In the genomic region with DNA sequence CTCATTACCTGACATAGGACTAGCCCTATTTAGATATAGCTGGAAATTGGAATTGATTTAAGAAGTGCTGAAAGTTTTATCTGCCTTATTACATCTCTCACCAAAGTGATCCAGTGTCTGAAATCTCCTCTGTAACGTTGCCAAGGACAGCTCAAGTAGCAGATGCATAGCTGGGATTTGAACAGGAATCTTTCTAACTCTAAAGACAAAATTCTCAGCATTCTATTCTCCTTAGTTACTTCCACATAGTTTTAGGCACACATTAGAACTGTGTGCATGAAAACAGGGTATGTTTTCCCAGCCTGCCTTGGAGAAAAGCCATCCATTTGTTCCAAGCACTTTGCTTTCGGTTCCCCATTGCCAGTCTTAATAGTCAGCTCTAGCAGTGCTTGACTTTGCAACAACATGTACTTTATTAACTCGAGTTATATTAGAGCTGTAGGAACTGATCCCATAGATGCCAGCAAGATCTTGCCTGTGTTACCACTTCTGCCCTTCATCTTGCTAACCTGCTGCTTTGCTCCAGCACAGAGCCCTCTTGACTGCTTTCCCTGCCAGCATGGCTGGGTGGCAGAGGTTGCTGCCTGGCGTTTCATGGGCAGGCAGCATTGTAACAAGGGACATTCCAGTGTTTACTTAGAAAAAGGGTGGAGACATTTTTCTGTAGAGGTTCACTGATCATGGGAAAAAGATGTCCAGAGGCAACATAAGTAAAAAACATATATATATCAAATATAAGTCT, we compare ENCODE assay signal across 11 cellular contexts. TPM values are rescaled to one million over a fixed set of nuclear protein-coding genes. Genes with fewer than 3 reads are reported as not detected.
A peak's percentile ranks its signal among the peaks of the same experiment; 100 is the strongest.
DNase-seq lines count a peak whose midpoint lies in the region; ATAC-seq and TF ChIP-seq lines count a peak whose summit lies in the region.
"Had no signal": no experiment of that assay in that cellular context is flagged by ENCODE, and none has a peak within 500 bp of the region (broad histone marks: within the 10 kb centered on the region; RNA-seq: fewer than 3 reads in every experiment).

No MANE protein-coding gene starts in this region.

- H3K4me3 ChIP-seq in fibroblast of the aortic adventitia (ENCODE audit: low read depth, low read length) = no peak overlapping the region
- no peak overlapping the region for H3K4me3 ChIP-seq in CD8-positive, alpha-beta memory T cell (ENCODE audit: low read length)

- H3K36me3 ChIP-seq in CD8-positive, alpha-beta memory T cell (ENCODE audit: insufficient read depth, low read length) = no peaks in the 10 kb centered on the region

- no peak overlapping the region for H3K4me3 Mint-ChIP-seq in CD8-positive, alpha-beta memory T cell
- H3K4me3 Mint-ChIP-seq: activated naive CD4-positive, alpha-beta T cell treated with anti-CD3 and anti-CD28 coated beads, Interleukin-2, amount 10 ng/mL, durations not matched to agents 7 days and 5 days; H9 had no signal

- CTCF ChIA-PET in CD8-positive, alpha-beta memory T cell (lab: Charles Lee) = no interaction called here

- no peak for TF ChIP-seq CTCF in fibroblast of the aortic adventitia (IDR thresholded peaks at IDR 0.05; ENCODE audit: insufficient read depth, low read length)

- ATAC-seq in GM18517 (IDR thresholded peaks at IDR 0.05; ENCODE audit: unreplicated experiment) (no peak), HG02642 (IDR thresholded peaks at IDR 0.05; ENCODE audit: poor library complexity, unreplicated experiment) (no peak)

- no peaks in the 10 kb centered on the region for H3K9me3 ChIP-seq in CD8-positive, alpha-beta memory T cell (ENCODE audit: low read length)

- DNase-seq in EL = peak; percentile 77
- DNase-seq in NCI-H69 (lab: John Stamatoyannopoulos, UW) = peak; percentile 26
- peak; percentile 65 for DNase-seq in fibroblast of the aortic adventitia (ENCODE audit: low read depth)
- peak; percentile 45 for DNase-seq in pons (ENCODE audit: low spot score)
- no peak for DNase-seq in CD8-positive, alpha-beta memory T cell
- DNase-seq in SIG-M5 (lab: John Stamatoyannopoulos, UW) = no peak
- DNase-seq: activated naive CD4-positive, alpha-beta T cell treated with anti-CD3 and anti-CD28 coated beads, Interleukin-2, amount 10 ng/mL, durations not matched to agents 7 days and 5 days; H9 had no signal

- POLR2A ChIA-PET in CD8-positive, alpha-beta memory T cell (lab: Charles Lee) = no interaction called here

- H3K4me1 ChIP-seq in CD8-positive, alpha-beta memory T cell (ENCODE audit: insufficient read depth, low read length) = no peaks in the 10 kb centered on the region

- peaks cover 17 to 55% of the 10 kb centered on the region in 2 donors for H3K27me3 Mint-ChIP-seq in CD8-positive, alpha-beta memory T cell

- peaks cover 5% of the 10 kb centered on the region for H3K27me3 ChIP-seq in CD8-positive, alpha-beta memory T cell (ENCODE audit: insufficient read depth, low read length, poor library complexity, severe bottlenecking)

- H3K36me3 Mint-ChIP-seq in CD8-positive, alpha-beta memory T cell = no peaks in the 10 kb centered on the region
- H3K36me3 Mint-ChIP-seq: activated naive CD4-positive, alpha-beta T cell treated with anti-CD3 and anti-CD28 coated beads, Interleukin-2, amount 10 ng/mL, durations not matched to agents 7 days and 5 days had no signal

- H3K4me1 Mint-ChIP-seq in CD8-positive, alpha-beta memory T cell = no peaks in the 10 kb centered on the region
- H3K4me1 Mint-ChIP-seq: activated naive CD4-positive, alpha-beta T cell treated with anti-CD3 and anti-CD28 coated beads, Interleukin-2, amount 10 ng/mL, durations not matched to agents 7 days and 5 days had no signal

- H3K27ac ChIP-seq in CD8-positive, alpha-beta memory T cell (ENCODE audit: low read depth, low read length) = no peak overlapping the region

- no peak overlapping the region for H3K27ac Mint-ChIP-seq in CD8-positive, alpha-beta memory T cell
- H3K27ac Mint-ChIP-seq: activated naive CD4-positive, alpha-beta T cell treated with anti-CD3 and anti-CD28 coated beads, Interleukin-2, amount 10 ng/mL, durations not matched to agents 7 days and 5 days; H9 had no signal

- H3K9me3 Mint-ChIP-seq in CD8-positive, alpha-beta memory T cell = peaks cover 0 to 2% (median 0%) of the 10 kb centered on the region in 5 donors
- H3K9me3 Mint-ChIP-seq: activated naive CD4-positive, alpha-beta T cell treated with anti-CD3 and anti-CD28 coated beads, Interleukin-2, amount 10 ng/mL, durations not matched to agents 7 days and 5 days; H9 had no signal

RNA-seq across cellular contexts. Expression of gene STMND1, which starts 56.1 kb away (rescaled TPM):
- not detected in 2 replicates for total RNA-seq in fibroblast of the aortic adventitia (ENCODE audit: low replicate concordance)
- total RNA-seq in CD8-positive, alpha-beta memory T cell = under 1 TPM in 1 of 2 experiments, not detected in 1; 0.40 TPM
- not detected for polyA plus RNA-seq in CD8-positive, alpha-beta memory T cell
- total RNA-seq: H9, NCI-H460 had no signal

Comparison
In these comparisons a context has a peak if more than half of its experiments do, and no peak if none do; other contexts are left out.
1. DNase-seq: peak in EL (single experiment), NCI-H69 (single experiment), fibroblast of the aortic adventitia (single experiment) and pons (single experiment); none in CD8-positive, alpha-beta memory T cell (0 of 5) and SIG-M5 (single experiment).